29 cellular contexts compared by ENCODE assay signal in genomic region chr7:50674299-50674698, GRCh38.
"Had no signal": no experiment of that assay in that cellular context is flagged by ENCODE, and none has a peak within 500 bp of the region (broad histone marks: within the 10 kb centered on the region; RNA-seq: fewer than 3 reads in every experiment).

No MANE protein-coding gene starts in this region.

- H3K9ac ChIP-seq: neural progenitor cell had no signal

- H3K36me3 Mint-ChIP-seq: immature natural killer cell; stimulated activated naive B cell treated with anti-CD40 and anti-IgM and Interleukin-4, amounts not matched to agents 10 μg/mL and 1 μg/mL and 100 μg/mL, for 72 hours had no signal

- H3K27ac ChIP-seq: left lung, lower lobe of right lung, neural progenitor cell, neutrophil, ovary, tibial nerve, vagina had no signal

- H3K27me3 Mint-ChIP-seq: progenitor cell of endocrine pancreas; stimulated activated naive CD8-positive, alpha-beta T cell treated with anti-CD3 and anti-CD28 coated beads, Interleukin-15, Interleukin-2, amounts not matched to agents 100 ng/mL and 50 ng/mL, for 24 hours; type B pancreatic cell had no signal

- H3K9me3 ChIP-seq: left lung, lower lobe of right lung, neutrophil, ovary, tibial nerve, vagina had no signal

- H3K4me1 Mint-ChIP-seq: immature natural killer cell; stimulated activated naive B cell treated with anti-CD40 and anti-IgM and Interleukin-4, amounts not matched to agents 10 μg/mL and 1 μg/mL and 100 μg/mL, for 72 hours had no signal

- DNase-seq: glutamatergic neuron; heart left ventricle; hypothalamus; immature natural killer cell; kidney; left colon; left lung; lower lobe of right lung; mammary epithelial cell; mesenchymal stem cell; occipital lobe; ovary; retina; right cardiac atrium; stimulated activated CD4-positive, alpha-beta T cell treated with anti-CD3 and anti-CD28 coated beads, Interleukin-1b, Interleukin-23, amount 100 ng/mL, for 48 hours; stimulated activated CD4-positive, alpha-beta T cell treated with anti-CD3 and anti-CD28 coated beads, Interleukin-2, amount 100 ng/mL, for 48 hours; stimulated activated CD4-positive, alpha-beta T cell treated with anti-CD3 and anti-CD28 coated beads, Interleukin-4, amount 100 ng/mL, for 4 hours; stimulated activated CD8-positive, alpha-beta memory T cell treated with anti-CD3 and anti-CD28 coated beads, Interleukin-4, amount 100 ng/mL, for 48 hours; stimulated activated naive B cell treated with anti-CD40 and anti-IgM and Interleukin-4, amounts not matched to agents 10 μg/mL and 1 μg/mL and 100 μg/mL, for 72 hours had no signal

- H3K4me3 ChIP-seq: heart left ventricle, left lung, lower lobe of right lung, neural progenitor cell, ovary, smooth muscle cell, tibial nerve, vagina had no signal

- ATAC-seq: heart left ventricle; left colon; left lung; lower lobe of right lung; right cardiac atrium; sciatic nerve; stimulated activated naive B cell treated with anti-CD40 and anti-IgM and Interleukin-4, amounts not matched to agents 10 μg/mL and 1 μg/mL and 100 μg/mL, for 72 hours had no signal

- H3K36me3 ChIP-seq: neural progenitor cell, ovary had no signal

- H3K27ac Mint-ChIP-seq: immature natural killer cell; nephron; neural progenitor cell; stimulated activated naive B cell treated with anti-CD40 and anti-IgM and Interleukin-4, amounts not matched to agents 10 μg/mL and 1 μg/mL and 100 μg/mL, for 72 hours; stimulated activated naive CD8-positive, alpha-beta T cell treated with anti-CD3 and anti-CD28 coated beads, Interleukin-15, Interleukin-2, amounts not matched to agents 100 ng/mL and 50 ng/mL, for 24 hours; type B pancreatic cell had no signal

- H3K27me3 ChIP-seq: heart left ventricle, left lung, neural progenitor cell, neutrophil, ovary, tibial nerve, vagina had no signal

- H3K9me3 Mint-ChIP-seq: nephron; stimulated activated naive B cell treated with anti-CD40 and anti-IgM and Interleukin-4, amounts not matched to agents 10 μg/mL and 1 μg/mL and 100 μg/mL, for 72 hours; stimulated activated naive CD8-positive, alpha-beta T cell treated with anti-CD3 and anti-CD28 coated beads, Interleukin-15, Interleukin-2, amounts not matched to agents 100 ng/mL and 50 ng/mL, for 24 hours; type B pancreatic cell had no signal

- H3K4me3 Mint-ChIP-seq: nephron; stimulated activated naive B cell treated with anti-CD40 and anti-IgM and Interleukin-4, amounts not matched to agents 10 μg/mL and 1 μg/mL and 100 μg/mL, for 72 hours; stimulated activated naive CD8-positive, alpha-beta T cell treated with anti-CD3 and anti-CD28 coated beads, Interleukin-15, Interleukin-2, amounts not matched to agents 100 ng/mL and 50 ng/mL, for 24 hours; type B pancreatic cell had no signal
